Comparison of ENCODE assay signal across 16 cellular contexts in the genomic region with DNA sequence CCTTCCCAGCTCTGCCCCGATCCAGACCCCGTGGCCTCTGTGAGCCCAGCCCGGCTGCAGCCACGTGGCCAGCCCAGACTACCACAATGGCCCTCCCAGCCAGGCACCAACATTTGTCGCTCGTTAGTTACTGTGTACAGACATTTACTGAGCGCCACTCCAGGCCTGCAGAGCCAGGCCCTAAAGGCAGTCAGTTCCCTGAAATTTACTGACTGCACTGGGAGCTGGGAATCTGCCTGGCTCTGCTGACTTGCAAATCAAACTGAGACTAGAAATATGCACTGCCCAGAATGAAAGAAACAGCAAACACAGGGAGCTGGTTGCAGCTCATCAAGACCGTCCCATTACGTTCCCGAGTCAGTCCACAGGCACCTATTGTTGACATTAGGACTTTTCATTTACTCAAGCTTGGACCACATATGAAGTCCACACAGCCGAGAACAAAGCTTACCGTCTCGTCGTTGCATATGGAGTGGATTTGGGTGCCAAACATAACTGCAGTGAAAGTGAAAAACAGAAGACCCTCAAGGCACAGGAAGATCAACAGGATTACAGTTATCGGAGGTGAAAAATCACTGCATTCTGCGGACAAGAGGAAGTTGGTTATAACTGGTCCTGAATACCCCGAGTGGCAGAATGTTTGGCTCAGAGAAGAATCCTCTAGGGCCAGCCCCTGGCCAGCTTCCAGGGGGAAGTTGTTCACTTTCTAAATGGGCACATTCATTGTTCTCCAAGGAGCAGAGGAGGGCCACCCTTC. TPM values are rescaled to one million over a fixed set of nuclear protein-coding genes. Genes with fewer than 3 reads are reported as not detected.
DNase-seq lines count a peak whose midpoint lies in the region; ATAC-seq and TF ChIP-seq lines count a peak whose summit lies in the region.
"Had no signal": no experiment of that assay in that cellular context is flagged by ENCODE, and none has a peak within 500 bp of the region (broad histone marks: within the 10 kb centered on the region; RNA-seq: fewer than 3 reads in every experiment).

No MANE protein-coding gene starts in this region.

- H4K8ac ChIP-seq in IMR-90 (ENCODE audit: low read depth in 2 of 2, low read length in 2 of 2), result peak overlapping the region; percentile 69 to 88

- TF ChIP-seq POLR2A in IMR-90 (IDR thresholded peaks at IDR 0.05; ENCODE audit: low read depth, low read length), result no peak

- peak overlapping the region; percentile 96; the same call in 1 of the 2 replicates for H2AK5ac ChIP-seq in IMR-90 (ENCODE audit: low read depth, low read length)

- no peak for ATAC-seq in IMR-90 (ENCODE audit: low read depth)
- no peak for ATAC-seq in GM21390 (IDR thresholded peaks at IDR 0.05; ENCODE audit: unreplicated experiment)
- ATAC-seq in omental fat pad (ENCODE audit: low FRiP score), result no peak
- ATAC-seq: effector memory CD8-positive, alpha-beta T cell had no signal

- H2BK20ac ChIP-seq in IMR-90 (ENCODE audit: low read depth, low read length), result peak overlapping the region; percentile 81

- POLR2A ChIA-PET in IMR-90 (lab: Charles Lee; ENCODE audit: unreplicated experiment), result no interaction called here

- peak overlapping the region; percentile 81 for H3K14ac ChIP-seq in IMR-90 (replicated peaks; ENCODE audit: low read depth, low read length)

- peak overlapping the region; percentile 16; the same call in 1 of the 2 replicates for H4K5ac ChIP-seq in IMR-90 (ENCODE audit: low read depth, low read length)

- CTCF ChIA-PET in IMR-90 (lab: Yijun Ruan, JAX), result interaction anchor here (0.5 to 1.7 kb wide), 5 partner anchors 9 to 239 kb away, joined by 3 to 5 read pairs (median 3); no protein-coding TSS in a partner anchor

- peaks cover 11% of the 10 kb centered on the region for H3K4me1 Mint-ChIP-seq in type B pancreatic cell (ENCODE audit: unreplicated experiment)

- peak overlapping the region; percentile 17; the same call in 1 of the 2 replicates for H3K56ac ChIP-seq in IMR-90 (ENCODE audit: extremely low read depth, insufficient read depth, low read length)

- peak overlapping the region; percentile 95 for H2BK5ac ChIP-seq in IMR-90 (ENCODE audit: low read depth, low read length, poor library complexity, severe bottlenecking)

- peaks cover 28% of the 10 kb centered on the region for H3K36me3 Mint-ChIP-seq in type B pancreatic cell

- H3K4me1 ChIP-seq in IMR-90 (ENCODE audit: control insufficient read depth, insufficient read depth, low read length) (peaks cover 22% of the 10 kb centered on the region), rectal smooth muscle tissue (ENCODE audit: control insufficient read depth, insufficient read depth, low read length) (peaks cover 19% of the 10 kb centered on the region)
- H3K4me1 ChIP-seq: Caco-2, parathyroid adenoma had no signal

- peak overlapping the region; percentile 96 for H3K4ac ChIP-seq in IMR-90 (ENCODE audit: low read depth, low read length)

- H3K9me3 Mint-ChIP-seq in type B pancreatic cell, result no peaks in the 10 kb centered on the region
- H3K9me3 Mint-ChIP-seq: effector memory CD8-positive, alpha-beta T cell had no signal

- dilution Hi-C loops in IMR-90 (cut with HindIII; ENCODE audit: low sequenced_read_pairs, unreplicated experiment), result no loop called here

- BruUV-seq in IMR-90 (replicated peaks; lab: Mats Ljungman, UMichigan), result no TSS peak

- H3K36me3 ChIP-seq in IMR-90 (ENCODE audit: control insufficient read depth, insufficient read depth, low read length) (peaks cover 50% of the 10 kb centered on the region), rectal smooth muscle tissue (ENCODE audit: control insufficient read depth, insufficient read depth, low read length) (peaks cover 32% of the 10 kb centered on the region)

- peak overlapping the region; percentile 87 for H4K91ac ChIP-seq in IMR-90 (ENCODE audit: insufficient read depth, low read depth, low read length)

- H3K9me3 ChIP-seq in IMR-90 (ENCODE audit: control insufficient read depth, insufficient read depth, low read length), result no peaks in the 10 kb centered on the region
- H3K9me3 ChIP-seq: Caco-2 had no signal

- intact Hi-C loops in IMR-90 (cut with micrococcal nuclease), result no loop called here

- in situ Hi-C loops in IMR-90 (cut with MboI; ENCODE audit: low sequenced_read_pairs), result no loop called here

- WGBS in IMR-90 (ENCODE audit: extremely low coverage in 2 of 2, insufficient read length in 1 of 2), 2 experiments, result 67% methylated on average over 9 of the region's 17 CpGs; no CpG with 5 or more reads in 1 of the 2 experiments

- H4K20me1 ChIP-seq in IMR-90 (ENCODE audit: insufficient read depth, low read length), result 0 out of 2 replicates have a peak, but pooled peaks cover 3% of the 10 kb centered on the region

- H3K23ac ChIP-seq in IMR-90 (ENCODE audit: low read depth, low read length), result peak overlapping the region; percentile 78

- no peak for TF ChIP-seq CTCF in IMR-90 (conservative IDR thresholded peaks at IDR 0.05; ENCODE audit: low read depth, low read length)
- no peak for TF ChIP-seq CTCF in cardiac fibroblast (IDR thresholded peaks at IDR 0.05; ENCODE audit: low read depth, low read length)
- no peak for TF ChIP-seq CTCF in type B pancreatic cell (conservative IDR thresholded peaks at IDR 0.05)
- TF ChIP-seq CTCF in omental fat pad (IDR thresholded peaks at IDR 0.05), result no peak

- DNase-seq in IMR-90 (no peak), cardiac fibroblast (ENCODE audit: low read depth in 2 of 2) (peak; percentile 25), iris pigment epithelial cell (ENCODE audit: low read depth) (peak; percentile 18), type B pancreatic cell (ENCODE audit: extremely low spot score, unreplicated experiment) (no peak), omental fat pad (ENCODE audit: low spot score) (no peak)
- no peak for DNase-seq in stimulated activated naive CD4-positive, alpha-beta T cell (lab: John Stamatoyannopoulos, UW)
- DNase-seq: amniotic stem cell; Caco-2; effector memory CD8-positive, alpha-beta T cell; NCI-H1930; NCI-H82; stimulated activated CD4-positive, alpha-beta T cell treated with anti-CD3 and anti-CD28 coated beads, Interleukin-2, amount 100 ng/mL, for 24 hours had no signal

- H2AK9ac ChIP-seq in IMR-90 (replicated peaks; ENCODE audit: low read depth, low read length, poor library complexity), result peak overlapping the region; percentile 7

- no peak overlapping the region for H3K4me3 ChIP-seq in IMR-90 (ENCODE audit: insufficient read depth, low read depth, low read length)
- H3K4me3 ChIP-seq in cardiac fibroblast (replicated peaks in 1 of 2; ENCODE audit: low read depth in 2 of 2, low read length in 2 of 2), result no peak overlapping the region
- no peak overlapping the region for H3K4me3 ChIP-seq in rectal smooth muscle tissue (ENCODE audit: low read length)

- no peak for TF ChIP-seq RAD21 in IMR-90 (IDR thresholded peaks at IDR 0.05; ENCODE audit: low read length)

- H2AFZ ChIP-seq in IMR-90 (replicated peaks; ENCODE audit: low read length, poor library complexity), result no peak overlapping the region
- H2AFZ ChIP-seq: parathyroid adenoma had no signal

- no peak overlapping the region for H3K4me2 ChIP-seq in IMR-90 (ENCODE audit: low read depth, low read length)
- H3K4me2 ChIP-seq: KMS-11 had no signal

- no peaks in the 10 kb centered on the region for H3K27me3 Mint-ChIP-seq in type B pancreatic cell
- H3K27me3 Mint-ChIP-seq: effector memory CD8-positive, alpha-beta T cell had no signal

- H3K79me1 ChIP-seq in IMR-90 (ENCODE audit: low read depth in 1 of 2, low read length in 2 of 2), result peaks cover 32 to 77% of the 10 kb centered on the region in 2 experiments

- no peak overlapping the region for H3K4me3 Mint-ChIP-seq in type B pancreatic cell
- H3K4me3 Mint-ChIP-seq: effector memory CD8-positive, alpha-beta T cell had no signal

- peak overlapping the region; percentile 42 for H3K27ac ChIP-seq in IMR-90 (ENCODE audit: insufficient read depth, low read length)
- H3K27ac ChIP-seq in rectal smooth muscle tissue (ENCODE audit: low read depth, low read length), result peak overlapping the region; percentile 81
- H3K27ac ChIP-seq: KMS-11, parathyroid adenoma had no signal

- H3K27me3 ChIP-seq in IMR-90 (ENCODE audit: control insufficient read depth, insufficient read depth, low read length), result no peaks in the 10 kb centered on the region
- no peaks in the 10 kb centered on the region for H3K27me3 ChIP-seq in rectal smooth muscle tissue (ENCODE audit: control insufficient read depth, insufficient read depth, low read length)

- H3K27ac Mint-ChIP-seq in type B pancreatic cell, result no peak overlapping the region
- H3K27ac Mint-ChIP-seq: effector memory CD8-positive, alpha-beta T cell had no signal

- H2BK120ac ChIP-seq in IMR-90 (ENCODE audit: low read depth, low read length), result peak overlapping the region; percentile 80

- H3K18ac ChIP-seq in IMR-90 (ENCODE audit: low read depth, low read length), result peak overlapping the region; percentile 18; the same call in 1 of the 2 replicates

- H3K9ac ChIP-seq in IMR-90 (ENCODE audit: low read depth, low read length), result no peak overlapping the region
- H3K9ac ChIP-seq in rectal smooth muscle tissue (ENCODE audit: low read length), result no peak overlapping the region
- H3K9ac ChIP-seq: KMS-11, parathyroid adenoma had no signal

- peak overlapping the region; percentile 92; the same call in 2 of the 3 replicates for H2BK15ac ChIP-seq in IMR-90 (ENCODE audit: low read depth, low read length)

- H3K9me1 ChIP-seq in IMR-90 (ENCODE audit: insufficient read depth, low read length), result peaks cover 27% of the 10 kb centered on the region

TF ChIP-seq in IMR-90, 13 proteins besides CTCF, POLR2A, EP300 and RAD21 (continues in another document):
- no peak for TF ChIP-seq BHLHE40 (IDR thresholded peaks at IDR 0.05; ENCODE audit: low read depth, low read length)
- TF ChIP-seq RFX5 (IDR thresholded peaks at IDR 0.05; ENCODE audit: low read depth, low read length), result no peak
- no peak for TF ChIP-seq SMC3 (IDR thresholded peaks at IDR 0.05; ENCODE audit: low read depth, low read length)
- TF ChIP-seq MAFK (IDR thresholded peaks at IDR 0.05; ENCODE audit: low read depth, low read length), result no peak

RNA-seq across cellular contexts. Expression of gene ZDHHC7, which starts 34.5 kb away (rescaled TPM):
- total RNA-seq in IMR-90 (2012; rRNA removed) (80.1 and 81.1 TPM in 2 replicates), type B pancreatic cell (ENCODE audit: low replicate concordance) (47.1 and 55.0 TPM in 2 replicates), omental fat pad (10 to 100 TPM; 41.3 to 72.2 (median 51.3) TPM)
- polyA plus RNA-seq in IMR-90 (2012; rRNA removed), result 97.1 and 104 TPM in 2 replicates
- 86.7 and 88.8 TPM in 2 replicates for polyA plus RNA-seq in IMR-90 (2012; cell fraction: cytosol; rRNA removed)
- 63.2 and 114 TPM in 2 replicates for polyA plus RNA-seq in IMR-90 (2012; cell fraction: nucleus; rRNA removed; ENCODE audit: low replicate concordance)

RNA-seq across cellular contexts. Expression of gene KIAA0513, which starts 50.8 kb away (rescaled TPM):
- total RNA-seq in IMR-90 (2012; rRNA removed) (9.5 and 10.3 TPM in 2 replicates), type B pancreatic cell (ENCODE audit: low replicate concordance) (12.9 and 30.4 TPM in 2 replicates), omental fat pad (10 to 100 TPM in 3 of 4 donors, 1 to 10 TPM in 1; 9.1 to 13.2 (median 11.2) TPM)
- polyA plus RNA-seq in IMR-90 (2012; rRNA removed), result 9.5 and 11.4 TPM in 2 replicates
- polyA plus RNA-seq in IMR-90 (2012; cell fraction: cytosol; rRNA removed), result 5.7 and 7.2 TPM in 2 replicates
- 10.8 and 15.5 TPM in 2 replicates for polyA plus RNA-seq in IMR-90 (2012; cell fraction: nucleus; rRNA removed; ENCODE audit: low replicate concordance)

Comparison
In these comparisons a context has a peak if more than half of its experiments do, and no peak if none do; other contexts are left out.
1. DNase-seq: peak in cardiac fibroblast (2 of 2) and iris pigment epithelial cell (single experiment); none in IMR-90 (single experiment), type B pancreatic cell (single experiment), omental fat pad (single experiment) and stimulated activated naive CD4-positive, alpha-beta T cell (0 of 6).